ENCODE assay signal across 23 cellular contexts in genomic region chr2:224363281-224363680, GRCh38. TPM values are rescaled to one million over a fixed set of nuclear protein-coding genes. Genes with fewer than 3 reads are reported as not detected.
DNase-seq lines count a peak whose midpoint lies in the region; ATAC-seq and TF ChIP-seq lines count a peak whose summit lies in the region.
"Had no signal": no experiment of that assay in that cellular context is flagged by ENCODE, and none has a peak within 500 bp of the region (broad histone marks: within the 10 kb centered on the region; RNA-seq: fewer than 3 reads in every experiment).

No MANE protein-coding gene starts in this region.

- H3K4me2 ChIP-seq in SK-N-SH, result no peak overlapping the region

- H3K4me3 Mint-ChIP-seq in naive thymus-derived CD8-positive, alpha-beta T cell, result no peak overlapping the region
- H3K4me3 Mint-ChIP-seq in activated naive CD4-positive, alpha-beta T cell treated with anti-CD3 and anti-CD28 coated beads, Interleukin-2, amount 10 ng/mL, durations not matched to agents 7 days and 5 days, result no peak overlapping the region
- H3K4me3 Mint-ChIP-seq: CD4-positive, alpha-beta T cell; IgD-negative memory B cell had no signal

- no peaks in the 10 kb centered on the region for H3K9me3 Mint-ChIP-seq in naive thymus-derived CD8-positive, alpha-beta T cell
- no peaks in the 10 kb centered on the region for H3K9me3 Mint-ChIP-seq in activated naive CD4-positive, alpha-beta T cell treated with anti-CD3 and anti-CD28 coated beads, Interleukin-2, amount 10 ng/mL, durations not matched to agents 7 days and 5 days
- H3K9me3 Mint-ChIP-seq: CD4-positive, alpha-beta T cell; IgD-negative memory B cell had no signal

- no peak overlapping the region for H2AFZ ChIP-seq in SK-N-SH (ENCODE audit: low read depth)

- no peaks in the 10 kb centered on the region for H3K36me3 Mint-ChIP-seq in naive thymus-derived CD8-positive, alpha-beta T cell
- no peaks in the 10 kb centered on the region for H3K36me3 Mint-ChIP-seq in activated naive CD4-positive, alpha-beta T cell treated with anti-CD3 and anti-CD28 coated beads, Interleukin-2, amount 10 ng/mL, durations not matched to agents 7 days and 5 days

- H3F3A ChIP-seq in SK-N-SH (replicated peaks; ENCODE audit: insufficient read depth), result no peaks in the 10 kb centered on the region

- H3K79me2 ChIP-seq in SK-N-SH (ENCODE audit: insufficient read depth), result no peaks in the 10 kb centered on the region

- H3K4me1 Mint-ChIP-seq in naive thymus-derived CD8-positive, alpha-beta T cell, result no peaks in the 10 kb centered on the region
- H3K4me1 Mint-ChIP-seq in activated naive CD4-positive, alpha-beta T cell treated with anti-CD3 and anti-CD28 coated beads, Interleukin-2, amount 10 ng/mL, durations not matched to agents 7 days and 5 days, result no peaks in the 10 kb centered on the region

- 76% methylated on average over 3 of the region's 3 CpGs for whole genome bisulfite sequencing in SK-N-SH (ENCODE audit: low lambda C conversion rate)

- H3K27ac ChIP-seq in 22Rv1 (no peak overlapping the region), brain microvascular endothelial cell (no peak overlapping the region), SK-N-SH (ENCODE audit: low read depth in 2 of 2, low read length in 1 of 2) (no peak overlapping the region)
- H3K27ac ChIP-seq: SJCRH30 had no signal

- no peak overlapping the region for H3K4me3 ChIP-seq in HFF-Myc (replicated peaks; ENCODE audit: low read depth, low read length)
- H3K4me3 ChIP-seq in brain microvascular endothelial cell (ENCODE audit: low read depth, low read length), result no peak overlapping the region
- no peak overlapping the region for H3K4me3 ChIP-seq in SK-N-SH (ENCODE audit: low read depth in 2 of 2, low read length in 1 of 2)
- H3K4me3 ChIP-seq: MG63, SJCRH30 had no signal

- H3K27me3 ChIP-seq in brain microvascular endothelial cell (replicated peaks) (no peaks in the 10 kb centered on the region), SK-N-SH (ENCODE audit: insufficient read depth) (no peaks in the 10 kb centered on the region)
- H3K27me3 ChIP-seq: BE2C, MG63, SJCRH30 had no signal

- no peak for TF ChIP-seq RAD21 in SK-N-SH (IDR thresholded peaks at IDR 0.05; ENCODE audit: low read length)

- DNase-seq in HFF-Myc (ENCODE audit: extremely low read depth, low read depth) (no peak), brain microvascular endothelial cell (no peak), left colon (no peak), SK-N-SH (no peak)
- no peak for DNase-seq in naive thymus-derived CD8-positive, alpha-beta T cell
- no peak for DNase-seq in activated naive CD4-positive, alpha-beta T cell treated with anti-CD3 and anti-CD28 coated beads, Interleukin-2, amount 10 ng/mL, durations not matched to agents 7 days and 5 days
- DNase-seq: 8988T; BE2C; Caco-2; CD4-positive, alpha-beta T cell; GF-D8; GOT3; Kasumi-1; MG63; NCI-H1048; NCI-H1436 treated with DMSO at 0.1 percent for 48 hours; NCI-H2029; NCI-H2171; NCI-H526; SJCRH30 had no signal

- CTCF ChIA-PET in SK-N-SH (lab: Yijun Ruan, JAX), result no interaction called here
- CTCF ChIA-PET in activated naive CD4-positive, alpha-beta T cell treated with anti-CD3 and anti-CD28 coated beads, Interleukin-2, amount 10 ng/mL, durations not matched to agents 7 days and 5 days (lab: Charles Lee), result no interaction called here

- in situ Hi-C loops in brain microvascular endothelial cell (cut with HindIII; ENCODE audit: low pct_ligation_motif_present, low sequenced_read_pairs), result no loop called here

- TF ChIP-seq EP300 in SK-N-SH (IDR thresholded peaks at IDR 0.05; ENCODE audit: borderline replicate concordance in 1 of 2, low read depth in 1 of 2, low read length in 1 of 2), result no peak

- H3K36me3 ChIP-seq in brain microvascular endothelial cell (replicated peaks) (no peaks in the 10 kb centered on the region), SK-N-SH (replicated peaks in 1 of 2; ENCODE audit: control insufficient read depth in 1 of 2, insufficient read depth in 2 of 2, low read length in 1 of 2) (no peaks in the 10 kb centered on the region)
- H3K36me3 ChIP-seq: BE2C, MG63, SJCRH30 had no signal

- POLR2A ChIA-PET in SK-N-SH (lab: Yijun Ruan, JAX), result no interaction called here
- POLR2A ChIA-PET in naive thymus-derived CD8-positive, alpha-beta T cell (lab: Charles Lee), result no interaction called here

- ATAC-seq in left colon, result peak; percentile 92
- ATAC-seq in naive thymus-derived CD8-positive, alpha-beta T cell, result no peak
- no peak for ATAC-seq in HG02852 (IDR thresholded peaks at IDR 0.05; ENCODE audit: unreplicated experiment)

- H3K9me2 ChIP-seq in SK-N-SH, result no peaks in the 10 kb centered on the region

- no peaks in the 10 kb centered on the region for H4K20me1 ChIP-seq in SK-N-SH (ENCODE audit: insufficient read depth)

- TF ChIP-seq CTCF in 22Rv1 (IDR thresholded peaks at IDR 0.05) (peak; percentile 21; the same call in 1 of the 2 replicates), HFF-Myc (IDR thresholded peaks at IDR 0.05; ENCODE audit: low read depth, low read length, missing control alignments) (peak; percentile 9), brain microvascular endothelial cell (IDR thresholded peaks at IDR 0.05; ENCODE audit: low read depth, low read length, missing control alignments) (peak; percentile 37), SK-N-SH (IDR thresholded peaks at IDR 0.05) (no peak)

- H3K27me3 Mint-ChIP-seq in naive thymus-derived CD8-positive, alpha-beta T cell, result no peaks in the 10 kb centered on the region
- H3K27me3 Mint-ChIP-seq in activated naive CD4-positive, alpha-beta T cell treated with anti-CD3 and anti-CD28 coated beads, Interleukin-2, amount 10 ng/mL, durations not matched to agents 7 days and 5 days, result peaks cover 12% of the 10 kb centered on the region
- H3K27me3 Mint-ChIP-seq: CD4-positive, alpha-beta T cell; IgD-negative memory B cell had no signal

- no peak overlapping the region for H3K27ac Mint-ChIP-seq in naive thymus-derived CD8-positive, alpha-beta T cell
- no peak overlapping the region for H3K27ac Mint-ChIP-seq in activated naive CD4-positive, alpha-beta T cell treated with anti-CD3 and anti-CD28 coated beads, Interleukin-2, amount 10 ng/mL, durations not matched to agents 7 days and 5 days
- H3K27ac Mint-ChIP-seq: CD4-positive, alpha-beta T cell; IgD-negative memory B cell had no signal

- peaks cover 0 to 2% of the 10 kb centered on the region in 2 experiments; a peak in 1 of 4 replicates for H3K4me1 ChIP-seq in SK-N-SH (ENCODE audit: control insufficient read depth in 1 of 2, insufficient read depth in 2 of 2, low read depth in 1 of 2, low read length in 1 of 2)
- H3K4me1 ChIP-seq: BE2C, Caco-2 had no signal

- intact Hi-C loops in left colon (cut with DNase I, micrococcal nuclease), result no loop called here

- no peak overlapping the region for H3K9ac ChIP-seq in SK-N-SH

- no peaks in the 10 kb centered on the region for H3K9me3 ChIP-seq in SK-N-SH
- H3K9me3 ChIP-seq: BE2C, Caco-2, MG63 had no signal

TF ChIP-seq in SK-N-SH, 30 proteins besides CTCF, POLR2A, EP300 and RAD21:
- TF ChIP-seq RFX5 (IDR thresholded peaks at IDR 0.05; ENCODE audit: low read length), result no peak
- no peak for TF ChIP-seq RCOR1 (IDR thresholded peaks at IDR 0.05; ENCODE audit: low read length)
- TF ChIP-seq, protein P1, sequence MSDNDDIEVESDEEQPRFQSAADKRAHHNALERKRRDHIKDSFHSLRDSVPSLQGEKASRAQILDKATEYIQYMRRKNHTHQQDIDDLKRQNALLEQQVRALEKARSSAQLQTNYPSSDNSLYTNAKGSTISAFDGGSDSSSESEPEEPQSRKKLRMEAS (IDR thresholded peaks at IDR 0.05; ENCODE audit: low read depth), result no peak
- TF ChIP-seq FOXM1 (IDR thresholded peaks at IDR 0.05; ENCODE audit: low read depth), result no peak
- TF ChIP-seq, protein P2, sequence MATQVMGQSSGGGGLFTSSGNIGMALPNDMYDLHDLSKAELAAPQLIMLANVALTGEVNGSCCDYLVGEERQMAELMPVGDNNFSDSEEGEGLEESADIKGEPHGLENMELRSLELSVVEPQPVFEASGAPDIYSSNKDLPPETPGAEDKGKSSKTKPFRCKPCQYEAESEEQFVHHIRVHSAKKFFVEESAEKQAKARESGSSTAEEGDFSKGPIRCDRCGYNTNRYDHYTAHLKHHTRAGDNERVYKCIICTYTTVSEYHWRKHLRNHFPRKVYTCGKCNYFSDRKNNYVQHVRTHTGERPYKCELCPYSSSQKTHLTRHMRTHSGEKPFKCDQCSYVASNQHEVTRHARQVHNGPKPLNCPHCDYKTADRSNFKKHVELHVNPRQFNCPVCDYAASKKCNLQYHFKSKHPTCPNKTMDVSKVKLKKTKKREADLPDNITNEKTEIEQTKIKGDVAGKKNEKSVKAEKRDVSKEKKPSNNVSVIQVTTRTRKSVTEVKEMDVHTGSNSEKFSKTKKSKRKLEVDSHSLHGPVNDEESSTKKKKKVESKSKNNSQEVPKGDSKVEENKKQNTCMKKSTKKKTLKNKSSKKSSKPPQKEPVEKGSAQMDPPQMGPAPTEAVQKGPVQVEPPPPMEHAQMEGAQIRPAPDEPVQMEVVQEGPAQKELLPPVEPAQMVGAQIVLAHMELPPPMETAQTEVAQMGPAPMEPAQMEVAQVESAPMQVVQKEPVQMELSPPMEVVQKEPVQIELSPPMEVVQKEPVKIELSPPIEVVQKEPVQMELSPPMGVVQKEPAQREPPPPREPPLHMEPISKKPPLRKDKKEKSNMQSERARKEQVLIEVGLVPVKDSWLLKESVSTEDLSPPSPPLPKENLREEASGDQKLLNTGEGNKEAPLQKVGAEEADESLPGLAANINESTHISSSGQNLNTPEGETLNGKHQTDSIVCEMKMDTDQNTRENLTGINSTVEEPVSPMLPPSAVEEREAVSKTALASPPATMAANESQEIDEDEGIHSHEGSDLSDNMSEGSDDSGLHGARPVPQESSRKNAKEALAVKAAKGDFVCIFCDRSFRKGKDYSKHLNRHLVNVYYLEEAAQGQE (IDR thresholded peaks at IDR 0.05; ENCODE audit: low read depth, low read length), result no peak
- no peak for TF ChIP-seq SIN3A (IDR thresholded peaks at IDR 0.05; ENCODE audit: borderline replicate concordance, low read depth, low read length)
- TF ChIP-seq TCF12 (IDR thresholded peaks at IDR 0.05), result no peak
- TF ChIP-seq EZH2phosphoT487 (IDR thresholded peaks at IDR 0.05; ENCODE audit: borderline replicate concordance, low read depth), result no peak
- TF ChIP-seq MEF2A (IDR thresholded peaks at IDR 0.05; ENCODE audit: borderline replicate concordance, low read depth), result no peak
- TF ChIP-seq MXI1 (IDR thresholded peaks at IDR 0.05; ENCODE audit: low read depth, low read length), result no peak
- no peak for TF ChIP-seq CHD2 (IDR thresholded peaks at IDR 0.05; ENCODE audit: low read length, partially characterized antibody)
TF ChIP-seq in SK-N-SH: peak in this region for 0.

RNA-seq across cellular contexts. Expression of gene FAM124B, which starts 38.6 kb away (rescaled TPM):
- total RNA-seq in left colon, result under 1 TPM; 0.53 to 0.55 TPM
- polyA plus RNA-seq in SK-N-SH (2012; rRNA removed), result 0.03 TPM in 1 of 2 replicates, not detected in the other
- polyA plus RNA-seq in SK-N-SH (2012; cell fraction: cytosol; rRNA removed), result 0.03 TPM in 1 of 2 replicates, not detected in the other
- 0.04 TPM in 1 of 2 replicates, not detected in the other for polyA plus RNA-seq in SK-N-SH (2012; cell fraction: nucleus; rRNA removed)
- not detected for total RNA-seq in naive thymus-derived CD8-positive, alpha-beta T cell
- polyA plus RNA-seq in naive thymus-derived CD8-positive, alpha-beta T cell, result under 1 TPM in 2 of 3 donors, not detected in 1; 0.14 to 0.18 TPM
- total RNA-seq: Caco-2 had no signal
- polyA plus RNA-seq: IgD-negative memory B cell had no signal
